9 cellular contexts compared by ENCODE assay signal in the genomic region with DNA sequence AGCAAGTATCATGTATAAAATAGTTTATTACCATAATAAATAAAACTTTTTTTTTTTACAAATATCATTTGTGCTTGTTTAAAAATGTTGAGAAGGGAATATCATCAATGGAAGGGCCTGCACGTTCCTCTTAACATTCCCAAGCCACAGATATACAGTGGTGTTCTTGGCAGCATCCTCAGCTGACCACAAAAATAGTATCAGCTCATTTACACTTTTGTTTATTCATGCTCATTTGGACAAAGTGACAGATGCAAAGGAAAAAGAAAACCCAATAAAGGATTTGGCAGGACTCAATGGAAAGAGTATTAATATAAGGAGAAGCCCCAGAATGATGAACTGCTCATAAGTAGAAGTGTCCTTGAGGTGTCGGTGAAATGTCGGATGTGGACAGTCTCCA.
"Had no signal": no experiment of that assay in that cellular context is flagged by ENCODE, and none has a peak within 500 bp of the region (broad histone marks: within the 10 kb centered on the region; RNA-seq: fewer than 3 reads in every experiment).

No MANE protein-coding gene starts in this region.

- H3K9me3 ChIP-seq: HAP-1 had no signal

- H3K4me1 ChIP-seq: HAP-1 had no signal

- H3K9ac ChIP-seq: GM23248 had no signal

- ATAC-seq: HCT116, K562 had no signal

- DNase-seq: GM23248, GOT3, H7, HFFc6, IMR-90, KG1 had no signal

- H3K4me3 ChIP-seq: GM23248, HAP-1, K562 had no signal

- H3K27ac ChIP-seq: GM23248 had no signal

- H3K36me3 ChIP-seq: HAP-1 had no signal

- H2AFZ ChIP-seq: GM23248 had no signal
